Comparison of ENCODE assay signal across 8 cellular contexts in genomic region chr16:24980077-24980793, GRCh38. TPM values are rescaled to one million over a fixed set of nuclear protein-coding genes. Genes with fewer than 3 reads are reported as not detected.
DNase-seq lines count a peak whose midpoint lies in the region; ATAC-seq and TF ChIP-seq lines count a peak whose summit lies in the region.

No MANE protein-coding gene starts in this region.

- no peak for DNase-seq in brain microvascular endothelial cell
- DNase-seq in spleen: peak; percentile 70
- DNase-seq in activated effector memory CD4-positive, alpha-beta T cell treated with Interleukin-2 at 50 U/mL for 16 hours: no peak
- no peak for DNase-seq in NCI-H128 (lab: John Stamatoyannopoulos, UW; ENCODE audit: unreplicated experiment)
- no peak for DNase-seq in mucosa of gallbladder (ENCODE audit: low spot score)
- DNase-seq in NCI-H2227 (lab: John Stamatoyannopoulos, UW; ENCODE audit: unreplicated experiment): no peak

- intact Hi-C loops in spleen (cut with DNase I; ENCODE audit: low total_unique reads): loop anchor here (10.0 kb wide), 1 partner anchor 65 kb away; no protein-coding TSS in a partner anchor

- ATAC-seq in GM18868 (IDR thresholded peaks at IDR 0.05; ENCODE audit: unreplicated experiment): peak; percentile 55
- peak; percentile 68 for ATAC-seq in HG02870 (IDR thresholded peaks at IDR 0.05; ENCODE audit: unreplicated experiment)

- peaks cover 0 to 6% (median 0%) of the 10 kb centered on the region in 8 donors for H3K9me3 ChIP-seq in spleen

- WGBS in spleen, 5 donors: 60 to 73% (median 62%) methylated on average over 8 of the region's 8 CpGs

- no peaks in the 10 kb centered on the region for H3K27me3 ChIP-seq in brain microvascular endothelial cell (replicated peaks)
- no peaks in the 10 kb centered on the region for H3K27me3 ChIP-seq in spleen (replicated peaks in 1 of 7)

- H3K27ac ChIP-seq in brain microvascular endothelial cell (peak overlapping the region; percentile 54), spleen (peak overlapping the region; percentile 71 to 90 (median 85))

- H3K36me3 ChIP-seq in brain microvascular endothelial cell (replicated peaks) (peaks cover 16% of the 10 kb centered on the region), spleen (peaks cover 0 to 31% (median 19%) of the 10 kb centered on the region in 6 donors)

- in situ Hi-C loops in brain microvascular endothelial cell (cut with HindIII; ENCODE audit: low pct_ligation_motif_present, low sequenced_read_pairs): no loop called here

- TF ChIP-seq CTCF in brain microvascular endothelial cell (IDR thresholded peaks at IDR 0.05; ENCODE audit: low read depth, low read length, missing control alignments) (no peak), spleen (IDR thresholded peaks at IDR 0.05 in 8 of 11, conservative IDR thresholded peaks at IDR 0.05 in 3 of 11) (no peak)

- H3K4me1 ChIP-seq in spleen: peaks cover 66 to 100% (median 95%) of the 10 kb centered on the region in 6 donors

- H3K4me3 ChIP-seq in brain microvascular endothelial cell (ENCODE audit: low read depth, low read length): no peak overlapping the region
- peak overlapping the region in 2 of 8 donors; percentile 28 to 46 for H3K4me3 ChIP-seq in spleen

- no peak for TF ChIP-seq POLR2A in spleen (IDR thresholded peaks at IDR 0.05)

RNA-seq across cellular contexts. Expression of gene ARHGAP17, which starts 34.9 kb away (rescaled TPM):
- total RNA-seq in spleen (100 to 1,000 TPM; 126 to 254 (median 226) TPM), mucosa of gallbladder (72.9 TPM)
- polyA plus RNA-seq in spleen: 100 to 1,000 TPM in 2 of 3 donors, 10 to 100 TPM in 1; 62.2 to 116 (median 102) TPM
